Comparison of ENCODE assay signal across 8 cellular contexts in the genomic region with DNA sequence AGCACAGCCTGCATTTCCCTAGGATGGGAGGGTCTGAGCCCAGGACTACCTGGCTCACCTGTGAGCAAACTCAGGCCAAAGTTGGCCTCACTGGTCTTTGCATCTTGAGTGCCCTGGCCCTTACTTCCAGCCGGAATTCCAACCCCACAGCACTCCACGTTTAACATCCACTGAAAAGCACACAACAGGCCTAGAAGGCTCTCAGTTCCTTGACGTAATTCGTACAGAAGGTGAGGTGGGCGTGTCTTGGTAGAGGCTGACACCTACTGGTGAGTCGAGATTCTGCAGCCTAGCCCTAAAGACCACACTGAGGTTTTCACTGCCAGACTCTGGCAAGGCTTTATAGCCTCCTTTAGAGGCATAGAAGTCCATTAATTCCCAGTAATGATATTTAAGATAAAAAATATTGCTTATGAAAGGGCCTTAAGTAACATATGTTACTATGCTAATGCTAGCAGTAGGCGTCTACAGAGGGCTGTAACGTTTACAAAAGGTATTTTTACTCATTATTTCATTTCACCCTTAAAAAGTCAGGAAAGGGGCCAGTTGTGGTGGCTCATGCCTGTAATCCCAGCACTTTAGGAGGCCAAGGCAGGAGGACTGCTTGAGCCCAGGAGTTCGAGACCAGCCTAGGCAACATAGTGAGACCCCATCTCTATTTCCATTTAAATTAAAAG.
DNase-seq lines count a peak whose midpoint lies in the region; ATAC-seq, FAIRE-seq and TF ChIP-seq lines count a peak whose summit lies in the region.

No MANE protein-coding gene starts in this region.

- no peak overlapping the region for H3K56ac ChIP-seq in H1 (replicated peaks; ENCODE audit: insufficient read length, low read depth, low read length)

- intact Hi-C loops in activated CD4-positive, alpha-beta memory T cell treated with anti-CD3 and anti-CD28 coated beads for 36 hours (cut with micrococcal nuclease) = loop anchor here (2.0 to 5.0 kb wide), 3 partner anchors 46 to 119 kb away; no protein-coding TSS in a partner anchor
- intact Hi-C loops in posterior vena cava (cut with DNase I) = no loop called here

- H3K36me3 Mint-ChIP-seq in activated CD4-positive, alpha-beta memory T cell treated with anti-CD3 and anti-CD28 coated beads for 36 hours = no peaks in the 10 kb centered on the region
- H3K36me3 Mint-ChIP-seq in nephron (ENCODE audit: low read depth) = no peaks in the 10 kb centered on the region

- DNase-seq in AG04449 (ENCODE audit: low read depth, low spot score) (no peak), GM13977 (ENCODE audit: low spot score) (peak; percentile 84), NCI-H226 (peak; percentile 35), H1 (ENCODE audit: low read depth in 1 of 2, low spot score in 2 of 2) (peak in 1 of 2 experiments; percentile 85), thoracic aorta (ENCODE audit: low spot score) (no peak), posterior vena cava (ENCODE audit: low spot score) (no peak)
- peak; percentile 83 for DNase-seq in activated CD4-positive, alpha-beta memory T cell treated with anti-CD3 and anti-CD28 coated beads for 36 hours

- no peaks in the 10 kb centered on the region for H4K20me1 ChIP-seq in H1 (replicated peaks in 1 of 2; ENCODE audit: control insufficient read depth in 1 of 2, insufficient read depth in 2 of 2, low read length in 2 of 2)

- POLR2A ChIA-PET in AG04449 (lab: Yijun Ruan, JAX) (no interaction called here), H1 (lab: Charles Lee; ENCODE audit: partially characterized antibody) (interaction anchor here (11.8 kb wide), 1 partner anchor 21 kb away, joined by 122 read pairs; no protein-coding TSS in a partner anchor)
- POLR2A ChIA-PET in activated CD4-positive, alpha-beta memory T cell treated with anti-CD3 and anti-CD28 coated beads for 36 hours (lab: Charles Lee) = no interaction called here

- TF ChIP-seq EP300 in H1 (IDR thresholded peaks at IDR 0.05; ENCODE audit: borderline replicate concordance in 1 of 2, low read depth in 2 of 2, low read length in 2 of 2) = no peak

- H2BK120ac ChIP-seq in H1 (replicated peaks; ENCODE audit: low read depth, low read length) = peak overlapping the region; percentile 5

- H3K23ac ChIP-seq in H1 (ENCODE audit: insufficient read length) = no peak overlapping the region

- H3K79me2 ChIP-seq in H1 (ENCODE audit: control insufficient read depth in 1 of 2, insufficient read depth in 2 of 2, low read length in 2 of 2) = peaks cover 3 to 6% of the 10 kb centered on the region in 2 experiments

- peak; percentile 83 for FAIRE-seq in H1 (lab: Jason Lieb, UNC)

- CTCF ChIA-PET in AG04449 (lab: Yijun Ruan, JAX) (interaction anchor here (1.4 kb wide), 1 partner anchor 29 kb away, joined by 3 read pairs; no protein-coding TSS in a partner anchor), H1 (lab: Charles Lee; ENCODE audit: partially characterized antibody) (interaction anchor here (0.7 to 2.2 kb wide), 7 partner anchors 8 to 377 kb away, joined by 3 to 12 read pairs (median 4); no protein-coding TSS in a partner anchor)
- CTCF ChIA-PET in activated CD4-positive, alpha-beta memory T cell treated with anti-CD3 and anti-CD28 coated beads for 36 hours (lab: Charles Lee) = interaction anchor here (1.7 kb wide), 1 partner anchor 565 kb away, joined by 4 read pairs; no protein-coding TSS in a partner anchor

- H4K91ac ChIP-seq in H1 (replicated peaks; ENCODE audit: insufficient read length, low read length) = peak overlapping the region; percentile 12

- no peaks in the 10 kb centered on the region for H3K9me3 Mint-ChIP-seq in activated CD4-positive, alpha-beta memory T cell treated with anti-CD3 and anti-CD28 coated beads for 36 hours
- H3K9me3 Mint-ChIP-seq in nephron = no peaks in the 10 kb centered on the region

- H3K4me3 ChIP-seq in AG04449 (ENCODE audit: low read depth, low read length) (no peak overlapping the region), H1 (ENCODE audit: extremely low read depth in 1 of 4, insufficient read depth in 2 of 4, low read depth in 3 of 4, low read length in 4 of 4) (no peak overlapping the region), thoracic aorta (no peak overlapping the region)

- H3K4me1 ChIP-seq in H1 (replicated peaks in 1 of 4; ENCODE audit: control insufficient read depth in 3 of 4, insufficient read depth in 4 of 4, low read length in 3 of 4) (peaks cover 0 to 11% (median 6%) of the 10 kb centered on the region in 4 experiments; a peak in 6 of 7 replicates), thoracic aorta (ENCODE audit: control insufficient read depth in 1 of 2, low read depth in 2 of 2) (peaks cover 0 to 16% of the 10 kb centered on the region in 2 donors)

- 0 out of 2 replicates have a peak overlapping the region, but pooled peaks have one; percentile 46 for H2BK15ac ChIP-seq in H1 (ENCODE audit: low read length)

- no peak for TF ChIP-seq POLR2A in H1 (IDR thresholded peaks at IDR 0.05; ENCODE audit: control extremely low read depth in 1 of 2, low read depth in 2 of 2, low read length in 2 of 2)

- no peak overlapping the region for H3K18ac ChIP-seq in H1 (ENCODE audit: extremely low read depth, low read length)

- H3K4me3 Mint-ChIP-seq in activated CD4-positive, alpha-beta memory T cell treated with anti-CD3 and anti-CD28 coated beads for 36 hours = no peak overlapping the region
- no peak overlapping the region for H3K4me3 Mint-ChIP-seq in nephron

- in situ Hi-C loops in GM13977 (cut with MboI; ENCODE audit: low pct_unique_long_range_greater_than_20kb, low sequenced_read_pairs, unreplicated experiment) = no loop called here

- H2AK5ac ChIP-seq in H1 (ENCODE audit: low read depth, low read length) = no peak overlapping the region; the same call in 1 of the 2 replicates

- WGBS in H1 (ENCODE audit: extremely low coverage in 1 of 2, insufficient coverage in 1 of 2, insufficient read length in 1 of 2, insufficient replicate concordance in 2 of 2, low coverage in 1 of 2, low lambda C conversion rate in 2 of 2, missing lambda C conversion rate in 1 of 2), 2 experiments = 56% methylated on average over 9 of the region's 9 CpGs; no CpG with 5 or more reads in 1 of the 2 experiments

- peak overlapping the region; percentile 48; the same call in 1 of the 2 replicates for H2BK5ac ChIP-seq in H1 (ENCODE audit: low read depth, low read length)

- no peaks in the 10 kb centered on the region for H3K27me3 ChIP-seq in H1 (replicated peaks in 1 of 4; ENCODE audit: control insufficient read depth in 3 of 4, extremely low read depth in 1 of 4, insufficient read depth in 3 of 4, low read length in 3 of 4)
- H3K27me3 ChIP-seq in thoracic aorta (replicated peaks; ENCODE audit: insufficient read depth) = no peaks in the 10 kb centered on the region

- no peak overlapping the region for H3K27ac Mint-ChIP-seq in activated CD4-positive, alpha-beta memory T cell treated with anti-CD3 and anti-CD28 coated beads for 36 hours
- no peak overlapping the region for H3K27ac Mint-ChIP-seq in nephron

- H3K4me1 Mint-ChIP-seq in activated CD4-positive, alpha-beta memory T cell treated with anti-CD3 and anti-CD28 coated beads for 36 hours (ENCODE audit: low read depth) = peaks cover 9% of the 10 kb centered on the region
- H3K4me1 Mint-ChIP-seq in nephron = peaks cover 13% of the 10 kb centered on the region

- H3K9ac ChIP-seq in H1 (replicated peaks in 1 of 4; ENCODE audit: extremely low read depth in 1 of 4, low read depth in 3 of 4, low read length in 3 of 4) = no peak overlapping the region

- no peak overlapping the region for H3K4me2 ChIP-seq in H1 (ENCODE audit: insufficient read depth in 1 of 2, low read depth in 2 of 2, low read length in 2 of 2)

- H3K4ac ChIP-seq in H1 (replicated peaks; ENCODE audit: insufficient read length, low read depth, low read length) = no peak overlapping the region

- H3K27ac ChIP-seq in H1 (ENCODE audit: low read depth, low read length) (no peak overlapping the region; the same call in 1 of the 2 replicates), thoracic aorta (no peak overlapping the region)

- no peaks in the 10 kb centered on the region for H3K36me3 ChIP-seq in H1 (ENCODE audit: control insufficient read depth in 2 of 4, insufficient read depth in 4 of 4, low read length in 3 of 4)
- H3K36me3 ChIP-seq in thoracic aorta = peaks cover 3% of the 10 kb centered on the region

- H3K14ac ChIP-seq in H1 (ENCODE audit: insufficient read length) = no peak overlapping the region

- H4K8ac ChIP-seq in H1 (ENCODE audit: extremely low read depth, insufficient read depth, low read length) = no peak overlapping the region

- no peak for ATAC-seq in thoracic aorta (ENCODE audit: insufficient number of reproducible peaks, low FRiP score, low read depth)

- TF ChIP-seq CTCF in AG04449 (IDR thresholded peaks at IDR 0.05; ENCODE audit: insufficient read depth, low read length, missing control alignments) (peak; percentile 60), GM13977 (IDR thresholded peaks at IDR 0.05; ENCODE audit: extremely low read depth, insufficient read depth, missing control alignments) (peak; percentile 91), H1 (IDR thresholded peaks at IDR 0.05; ENCODE audit: control extremely low read depth in 1 of 3, insufficient read depth in 1 of 3, low read depth in 1 of 3, low read length in 3 of 3) (peak; percentile 83 to 97 (median 83)), nephron (IDR thresholded peaks at IDR 0.05; ENCODE audit: unreplicated experiment in 3 of 3) (peak; percentile 22 to 44 (median 25)), thoracic aorta (IDR thresholded peaks at IDR 0.05) (peak; percentile 70)

- no peaks in the 10 kb centered on the region; the same call in 1 of the 2 replicates for H3K79me1 ChIP-seq in H1 (ENCODE audit: low read depth, low read length)

- peaks cover 2% of the 10 kb centered on the region for H3K27me3 Mint-ChIP-seq in activated CD4-positive, alpha-beta memory T cell treated with anti-CD3 and anti-CD28 coated beads for 36 hours
- H3K27me3 Mint-ChIP-seq in nephron (ENCODE audit: low read depth) = no peaks in the 10 kb centered on the region

- peak overlapping the region; percentile 86 for H2BK12ac ChIP-seq in H1 (ENCODE audit: low read depth, low read length)

- 0 out of 2 replicates have a peak overlapping the region, but pooled peaks have one; percentile 49 for H2BK20ac ChIP-seq in H1 (ENCODE audit: low read length)

- TF ChIP-seq RAD21 in H1 (IDR thresholded peaks at IDR 0.05 in 1 of 2, conservative IDR thresholded peaks at IDR 0.05 in 1 of 2; ENCODE audit: low read depth in 2 of 2, low read length in 2 of 2) = peak; percentile 94 to 95

- H3K23me2 ChIP-seq in H1 (ENCODE audit: low read depth, low read length) = peaks cover 8% of the 10 kb centered on the region

- no peak overlapping the region for H2AFZ ChIP-seq in H1 (ENCODE audit: low read length)

- no peak overlapping the region for H4K5ac ChIP-seq in H1 (ENCODE audit: insufficient read length, low read depth, low read length)

- H3K9me3 ChIP-seq in H1 (ENCODE audit: insufficient read depth in 2 of 2, low read depth in 1 of 2, low read length in 1 of 2) (peaks cover 0 to 7% of the 10 kb centered on the region in 2 experiments; a peak in 1 of 4 replicates), thoracic aorta (no peaks in the 10 kb centered on the region)

TF ChIP-seq in H1, 55 proteins besides CTCF, POLR2A, EP300 and RAD21 (continues in another document):
- peak; percentile 26; the same call in 1 of the 2 replicates for TF ChIP-seq CREB1 (IDR thresholded peaks at IDR 0.05)
- 0 out of 2 replicates have a peak, but pooled peaks have one; percentile 35 for TF ChIP-seq SP4 (IDR thresholded peaks at IDR 0.05; ENCODE audit: low read length)
- TF ChIP-seq SAP30 (IDR thresholded peaks at IDR 0.05; ENCODE audit: insufficient read depth, insufficient replicate concordance, low read length) = no peak

Comparison
In these comparisons a context has a peak if more than half of its experiments do, and no peak if none do; other contexts are left out.
1. DNase-seq: peak in GM13977 (single experiment), NCI-H226 (single experiment) and activated CD4-positive, alpha-beta memory T cell treated with anti-CD3 and anti-CD28 coated beads for 36 hours (single experiment); none in AG04449 (single experiment), thoracic aorta (single experiment) and posterior vena cava (single experiment).
2. CTCF ChIP-seq: peak in every context shown above with its lines; median percentile 91 in GM13977; 83 in H1; 70 in thoracic aorta; 60 in AG04449; 25 in nephron.